Comparison of ENCODE assay signal across 1 cellular context in the genomic region with DNA sequence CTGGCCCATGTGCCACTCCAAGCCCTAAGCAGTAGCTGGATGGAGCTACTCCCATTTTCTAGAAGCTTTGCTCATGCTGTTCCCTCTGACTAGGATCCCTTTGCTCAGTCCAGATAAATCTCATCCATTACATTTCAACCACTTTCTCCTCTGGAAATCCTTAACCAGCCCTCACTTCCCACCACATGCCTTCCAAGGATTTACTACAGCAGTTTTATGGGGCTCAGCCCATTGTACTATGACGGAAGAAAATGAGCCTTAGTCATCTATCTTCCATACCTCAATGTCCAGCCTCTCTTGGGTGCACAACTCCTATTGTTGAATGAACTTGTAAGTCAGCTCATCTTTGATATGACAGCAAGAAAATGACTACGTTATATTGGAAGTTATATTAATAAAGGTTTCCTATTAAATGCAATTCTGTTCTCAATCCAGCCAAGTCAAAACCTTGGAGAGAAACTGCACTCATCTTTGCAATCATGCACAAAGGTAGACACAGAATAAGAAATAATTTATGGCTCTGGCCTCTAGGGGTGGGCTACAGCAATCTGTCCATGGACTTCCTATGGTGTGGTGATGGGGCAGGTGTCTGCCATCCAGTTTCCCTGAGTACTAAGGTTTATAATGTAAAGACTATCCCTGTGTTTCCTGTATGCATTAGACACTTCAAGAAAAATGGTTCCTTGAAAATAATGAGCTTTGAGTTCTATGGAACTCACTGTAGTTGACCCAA.
TF ChIP-seq lines count a peak whose summit lies in the region.

No MANE protein-coding gene starts in this region.

TF ChIP-seq in GM12878, 131 proteins besides CTCF, POLR2A, EP300 and RAD21:
- no peak for TF ChIP-seq CUX1 (IDR thresholded peaks at IDR 0.05; ENCODE audit: insufficient replicate concordance, low read depth, low read length)
- TF ChIP-seq STAT1 (conservative IDR thresholded peaks at IDR 0.05): no peak
- TF ChIP-seq ESRRA (IDR thresholded peaks at IDR 0.05; ENCODE audit: low read length): no peak
- TF ChIP-seq HCFC1 (IDR thresholded peaks at IDR 0.05; ENCODE audit: low read length): no peak
- TF ChIP-seq POLR2AphosphoS5 (IDR thresholded peaks at IDR 0.05; ENCODE audit: low read length): no peak
- TF ChIP-seq FOXM1 (IDR thresholded peaks at IDR 0.05; ENCODE audit: low read depth, low read length): no peak
- TF ChIP-seq NKRF (conservative IDR thresholded peaks at IDR 0.05): no peak
- TF ChIP-seq ZBTB4 (CRISPR knock-in tag; IDR thresholded peaks at IDR 0.05): no peak
- no peak for TF ChIP-seq CBFB (IDR thresholded peaks at IDR 0.05; ENCODE audit: low read depth)
- TF ChIP-seq IKZF1 (conservative IDR thresholded peaks at IDR 0.05): no peak
- no peak for TF ChIP-seq SIN3A (IDR thresholded peaks at IDR 0.05; ENCODE audit: low read depth, low read length)
- TF ChIP-seq, protein P1, sequence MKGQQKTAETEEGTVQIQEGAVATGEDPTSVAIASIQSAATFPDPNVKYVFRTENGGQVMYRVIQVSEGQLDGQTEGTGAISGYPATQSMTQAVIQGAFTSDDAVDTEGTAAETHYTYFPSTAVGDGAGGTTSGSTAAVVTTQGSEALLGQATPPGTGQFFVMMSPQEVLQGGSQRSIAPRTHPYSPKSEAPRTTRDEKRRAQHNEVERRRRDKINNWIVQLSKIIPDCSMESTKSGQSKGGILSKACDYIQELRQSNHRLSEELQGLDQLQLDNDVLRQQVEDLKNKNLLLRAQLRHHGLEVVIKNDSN (IDR thresholded peaks at IDR 0.05; ENCODE audit: borderline replicate concordance, extremely low read length, insufficient read depth, low read depth, low read length): no peak
- TF ChIP-seq RBBP5 (conservative IDR thresholded peaks at IDR 0.05): no peak
- no peak for TF ChIP-seq MTA2 (IDR thresholded peaks at IDR 0.05; ENCODE audit: low read depth)
- TF ChIP-seq YBX1 (IDR thresholded peaks at IDR 0.05): no peak
- TF ChIP-seq SUPT20H (IDR thresholded peaks at IDR 0.05; ENCODE audit: borderline replicate concordance, control insufficient read depth, low read depth, low read length): no peak
- TF ChIP-seq SMARCA5 (IDR thresholded peaks at IDR 0.05): no peak
- TF ChIP-seq BHLHE40 (IDR thresholded peaks at IDR 0.05; ENCODE audit: borderline replicate concordance in 1 of 2, low read depth in 2 of 2, low read length in 1 of 2): no peak
- TF ChIP-seq DPF2 (IDR thresholded peaks at IDR 0.05): no peak
- TF ChIP-seq, protein P2, sequence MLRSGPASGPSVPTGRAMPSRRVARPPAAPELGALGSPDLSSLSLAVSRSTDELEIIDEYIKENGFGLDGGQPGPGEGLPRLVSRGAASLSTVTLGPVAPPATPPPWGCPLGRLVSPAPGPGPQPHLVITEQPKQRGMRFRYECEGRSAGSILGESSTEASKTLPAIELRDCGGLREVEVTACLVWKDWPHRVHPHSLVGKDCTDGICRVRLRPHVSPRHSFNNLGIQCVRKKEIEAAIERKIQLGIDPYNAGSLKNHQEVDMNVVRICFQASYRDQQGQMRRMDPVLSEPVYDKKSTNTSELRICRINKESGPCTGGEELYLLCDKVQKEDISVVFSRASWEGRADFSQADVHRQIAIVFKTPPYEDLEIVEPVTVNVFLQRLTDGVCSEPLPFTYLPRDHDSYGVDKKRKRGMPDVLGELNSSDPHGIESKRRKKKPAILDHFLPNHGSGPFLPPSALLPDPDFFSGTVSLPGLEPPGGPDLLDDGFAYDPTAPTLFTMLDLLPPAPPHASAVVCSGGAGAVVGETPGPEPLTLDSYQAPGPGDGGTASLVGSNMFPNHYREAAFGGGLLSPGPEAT (IDR thresholded peaks at IDR 0.05; ENCODE audit: low read depth): no peak
